In the genomic region with DNA sequence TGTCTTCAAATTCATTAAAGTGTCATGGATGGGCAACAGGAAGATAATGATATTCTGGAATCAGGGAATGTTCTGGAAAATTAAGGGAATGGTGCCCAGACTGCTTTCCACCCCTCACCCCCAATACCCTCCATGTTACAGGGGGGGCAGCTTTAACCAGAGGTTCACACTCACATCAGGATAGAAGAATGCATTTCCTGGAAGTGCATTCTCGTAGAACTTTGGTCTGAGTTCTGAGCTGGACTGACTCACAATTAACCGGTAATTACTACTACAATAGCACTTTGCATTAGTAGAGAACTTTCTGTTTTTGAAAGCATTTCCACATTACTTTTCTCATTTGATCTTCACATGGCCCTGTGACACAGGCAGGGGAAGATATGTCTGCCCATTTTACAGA, we compare ENCODE assay signal across 28 cellular contexts. TPM values are rescaled to one million over a fixed set of nuclear protein-coding genes. Genes with fewer than 3 reads are reported as not detected.
DNase-seq lines count a peak whose midpoint lies in the region; ATAC-seq, FAIRE-seq and TF ChIP-seq lines count a peak whose summit lies in the region.
"Had no signal": no experiment of that assay in that cellular context is flagged by ENCODE, and none has a peak within 500 bp of the region (broad histone marks: within the 10 kb centered on the region; RNA-seq: fewer than 3 reads in every experiment).

No MANE protein-coding gene starts in this region.

- H3K36me3 Mint-ChIP-seq in activated naive CD8-positive, alpha-beta T cell treated with anti-CD3 and anti-CD28 coated beads, Interleukin-2, amount 50 U/mL, for 24 hours (ENCODE audit: low read depth): no peaks in the 10 kb centered on the region
- H3K36me3 Mint-ChIP-seq: CD4-positive, CD25-positive, alpha-beta regulatory T cell had no signal

- H3K4me1 ChIP-seq in DOHH2 (ENCODE audit: control insufficient read depth, low read length): peaks cover 11% of the 10 kb centered on the region
- H3K4me1 ChIP-seq: BLaER1 had no signal

- H3K27ac Mint-ChIP-seq in activated naive CD8-positive, alpha-beta T cell treated with anti-CD3 and anti-CD28 coated beads, Interleukin-2, amount 50 U/mL, for 24 hours: no peak overlapping the region
- H3K27ac Mint-ChIP-seq: CD4-positive, CD25-positive, alpha-beta regulatory T cell had no signal

- H3K4me3 Mint-ChIP-seq in activated naive CD8-positive, alpha-beta T cell treated with anti-CD3 and anti-CD28 coated beads, Interleukin-2, amount 50 U/mL, for 24 hours: no peak overlapping the region
- H3K4me3 Mint-ChIP-seq: CD4-positive, CD25-positive, alpha-beta regulatory T cell had no signal

- DNase-seq in M059J (ENCODE audit: low read depth) (peak; percentile 22), kidney glomerular epithelial cell (lab: John Stamatoyannopoulos, UW) (peak; percentile 58), renal cortical epithelial cell (ENCODE audit: low read depth) (peak; percentile 58), inferior parietal cortex (ENCODE audit: extremely low spot score) (no peak), GM12891 (ENCODE audit: insufficient read length, low spot score) (no peak)
- DNase-seq in activated naive CD8-positive, alpha-beta T cell treated with anti-CD3 and anti-CD28 coated beads, Interleukin-2, amount 50 U/mL, for 24 hours: no peak
- DNase-seq: 8988T; ACHN; CD4-positive, CD25-positive, alpha-beta regulatory T cell; IMR-90; KG1; NCI-H1048; NCI-H1694; NCI-H2029 treated with DMSO at 0.1 percent for 48 hours; NCI-H2171; NCI-H226; NCI-H510A; NCI-H69; OCI-M1; SIG-M5 had no signal

- H3K27ac ChIP-seq in DOHH2 (ENCODE audit: low read depth, low read length): no peak overlapping the region
- H3K27ac ChIP-seq: BLaER1, SK-N-MC had no signal

- H3K79me2 ChIP-seq in DOHH2 (ENCODE audit: control insufficient read depth, low read length): no peaks in the 10 kb centered on the region

- FAIRE-seq in GM12891 (lab: Jason Lieb, UNC): no peak
- FAIRE-seq: D721Med, G401.6, RCC 7860 had no signal

- H3K4me3 ChIP-seq in DOHH2 (ENCODE audit: low read length): no peak overlapping the region
- H3K4me3 ChIP-seq: BLaER1, SK-N-MC had no signal

- peaks cover 29% of the 10 kb centered on the region for H3K27me3 ChIP-seq in DOHH2 (ENCODE audit: control insufficient read depth, low read length)
- H3K27me3 ChIP-seq: BLaER1 had no signal

- ATAC-seq in GM18861 (IDR thresholded peaks at IDR 0.05; ENCODE audit: unreplicated experiment): no peak
- no peak for ATAC-seq in activated naive CD8-positive, alpha-beta T cell treated with anti-CD3 and anti-CD28 coated beads, Interleukin-2, amount 50 U/mL, for 24 hours
- ATAC-seq: HCT116 had no signal

- H3K9me3 Mint-ChIP-seq in activated naive CD8-positive, alpha-beta T cell treated with anti-CD3 and anti-CD28 coated beads, Interleukin-2, amount 50 U/mL, for 24 hours: no peaks in the 10 kb centered on the region

- no peak for TF ChIP-seq POLR2A in GM12891 (IDR thresholded peaks at IDR 0.05; ENCODE audit: low read depth, low read length)

- H3K9me3 ChIP-seq in DOHH2 (ENCODE audit: control insufficient read depth, insufficient read depth, low read length): no peaks in the 10 kb centered on the region
- H3K9me3 ChIP-seq: BLaER1 had no signal

- no peaks in the 10 kb centered on the region for H3K4me1 Mint-ChIP-seq in activated naive CD8-positive, alpha-beta T cell treated with anti-CD3 and anti-CD28 coated beads, Interleukin-2, amount 50 U/mL, for 24 hours
- H3K4me1 Mint-ChIP-seq: CD4-positive, CD25-positive, alpha-beta regulatory T cell had no signal

- no peaks in the 10 kb centered on the region for H3K27me3 Mint-ChIP-seq in activated naive CD8-positive, alpha-beta T cell treated with anti-CD3 and anti-CD28 coated beads, Interleukin-2, amount 50 U/mL, for 24 hours

- H3K9me2 ChIP-seq in DOHH2 (replicated peaks; ENCODE audit: control insufficient read depth, low read length): no peaks in the 10 kb centered on the region

- no peaks in the 10 kb centered on the region for H4K20me1 ChIP-seq in DOHH2 (ENCODE audit: control insufficient read depth, insufficient read depth, low read depth, low read length)
- H4K20me1 ChIP-seq: BLaER1 had no signal

- no peak for TF ChIP-seq CTCF in DOHH2 (IDR thresholded peaks at IDR 0.05; ENCODE audit: low read depth, low read length, poor library complexity, severe bottlenecking)

- H3K36me3 ChIP-seq in DOHH2 (ENCODE audit: control insufficient read depth, low read length): no peaks in the 10 kb centered on the region
- H3K36me3 ChIP-seq: BLaER1 had no signal

- H3F3A ChIP-seq in DOHH2 (ENCODE audit: control insufficient read depth, insufficient read depth): no peaks in the 10 kb centered on the region

- peak overlapping the region; percentile 26 for H3K4me2 ChIP-seq in DOHH2 (ENCODE audit: low read length)
- H3K4me2 ChIP-seq: BLaER1 had no signal

TF ChIP-seq in GM12891, 5 proteins besides CTCF, POLR2A, EP300 and RAD21:
- TF ChIP-seq POLR2AphosphoS5 (IDR thresholded peaks at IDR 0.05; ENCODE audit: low read depth, low read length): no peak
- no peak for TF ChIP-seq SPI1 (IDR thresholded peaks at IDR 0.05; ENCODE audit: low read depth, low read length)
- TF ChIP-seq TAF1 (IDR thresholded peaks at IDR 0.05; ENCODE audit: low read depth, low read length): no peak
- no peak for TF ChIP-seq PAX5 (IDR thresholded peaks at IDR 0.05; ENCODE audit: insufficient read depth, low read length, severe bottlenecking)
- no peak for TF ChIP-seq POU2F2 (IDR thresholded peaks at IDR 0.05; ENCODE audit: low read depth, low read length)
TF ChIP-seq in GM12891: peak in this region for 0.

RNA-seq across cellular contexts. Expression of a gene that starts 52.5 kb away (rescaled TPM):
- total RNA-seq in M059J (2014; rRNA removed; shearing (Covaris generic)): 0.20 and 1.1 TPM in 2 replicates
- total RNA-seq in renal cortical epithelial cell: 0.17 and 0.20 TPM in 2 replicates
- 1.9 TPM for polyA plus RNA-seq in GM12891 (2012; ENCODE audit: low read depth, missing spikeins)
- total RNA-seq: CD4-positive, CD25-positive, alpha-beta regulatory T cell had no signal
- polyA plus RNA-seq: CD4-positive, CD25-positive, alpha-beta regulatory T cell had no signal

Comparison
In these comparisons a context has a peak if more than half of its experiments do, and no peak if none do; other contexts are left out.
1. DNase-seq: peak in M059J (single experiment), kidney glomerular epithelial cell (single experiment) and renal cortical epithelial cell (single experiment); none in inferior parietal cortex (single experiment), GM12891 (single experiment) and activated naive CD8-positive, alpha-beta T cell treated with anti-CD3 and anti-CD28 coated beads, Interleukin-2, amount 50 U/mL, for 24 hours (single experiment).